ENCODE assay signal across 12 cellular contexts in genomic region chr17:64538508-64539120, GRCh38. TPM values are rescaled to one million over a fixed set of nuclear protein-coding genes. Genes with fewer than 3 reads are reported as not detected.
DNase-seq lines count a peak whose midpoint lies in the region; ATAC-seq and TF ChIP-seq lines count a peak whose summit lies in the region.
"Had no signal": no experiment of that assay in that cellular context is flagged by ENCODE, and none has a peak within 500 bp of the region (broad histone marks: within the 10 kb centered on the region; RNA-seq: fewer than 3 reads in every experiment).

No MANE protein-coding gene starts in this region.

- H3K36me3 Mint-ChIP-seq in H9 (ENCODE audit: insufficient read depth in 1 of 3, low read depth in 3 of 3), result peaks cover 10 to 61% (median 33%) of the 10 kb centered on the region in 3 experiments
- peaks cover 16% of the 10 kb centered on the region for H3K36me3 Mint-ChIP-seq in activated naive CD8-positive, alpha-beta T cell treated with anti-CD3 and anti-CD28 coated beads, Interleukin-2, amount 10 ng/mL, durations not matched to agents 7 days and 5 days
- peaks cover 3 to 50% (median 18%) of the 10 kb centered on the region in 5 donors for H3K36me3 Mint-ChIP-seq in naive thymus-derived CD4-positive, alpha-beta T cell

- H3K4me1 ChIP-seq in SK-N-SH (ENCODE audit: control insufficient read depth in 1 of 2, insufficient read depth in 2 of 2, low read depth in 1 of 2, low read length in 1 of 2) (no peaks in the 10 kb centered on the region), H9 (ENCODE audit: insufficient read depth, low read length) (no peaks in the 10 kb centered on the region)
- no peaks in the 10 kb centered on the region for H3K4me1 ChIP-seq in naive thymus-derived CD4-positive, alpha-beta T cell (ENCODE audit: control insufficient read depth in 2 of 2, insufficient read depth in 2 of 2, low read length in 2 of 2)
- H3K4me1 ChIP-seq: A549, lower lobe of right lung had no signal

- H3K36me3 ChIP-seq in SK-N-SH (replicated peaks in 1 of 2; ENCODE audit: control insufficient read depth in 1 of 2, insufficient read depth in 2 of 2, low read length in 1 of 2), result peaks cover 73 to 85% of the 10 kb centered on the region in 2 experiments
- H3K36me3 ChIP-seq in naive thymus-derived CD4-positive, alpha-beta T cell (ENCODE audit: control insufficient read depth in 2 of 3, insufficient read depth in 3 of 3, low read length in 3 of 3), result peaks cover 11 to 51% (median 20%) of the 10 kb centered on the region in 3 experiments

- no peak overlapping the region for H2BK20ac ChIP-seq in H9 (ENCODE audit: low read depth, low read length, poor library complexity, severe bottlenecking)

- H3K27ac ChIP-seq in SK-N-SH (ENCODE audit: low read depth in 2 of 2, low read length in 1 of 2), result peak overlapping the region in 1 of 2 experiments; percentile 12; a peak in 2 of 4 replicates
- no peak overlapping the region for H3K27ac ChIP-seq in H9 (ENCODE audit: insufficient read length, low read depth, low read length)
- no peak overlapping the region for H3K27ac ChIP-seq in naive thymus-derived CD4-positive, alpha-beta T cell (ENCODE audit: low read depth, low read length)
- H3K27ac ChIP-seq: A549, lower lobe of right lung had no signal

- POLR2A ChIA-PET in SK-N-SH (lab: Yijun Ruan, JAX), result interaction anchor here (0.6 to 1.6 kb wide), 3 partner anchors 9 to 102 kb away, joined by 3 to 5 read pairs (median 3); no protein-coding TSS in a partner anchor
- POLR2A ChIA-PET in activated naive CD8-positive, alpha-beta T cell treated with anti-CD3 and anti-CD28 coated beads, Interleukin-2, amount 10 ng/mL, durations not matched to agents 7 days and 5 days (lab: Charles Lee), result interaction anchor here (1.9 kb wide), 1 partner anchor 33 kb away, joined by 12 read pairs; the partner anchor contains the start of genes CEP95 and DDX5
- POLR2A ChIA-PET in naive thymus-derived CD4-positive, alpha-beta T cell (lab: Charles Lee), result interaction anchor here (1.1 kb wide), 2 partner anchors 15 to 32 kb away, joined by 3 read pairs; partner anchors contain the start of gene CEP95

- peaks cover 16% of the 10 kb centered on the region; the same call in 1 of the 2 replicates for H3K79me2 ChIP-seq in SK-N-SH (ENCODE audit: insufficient read depth)
- H3K79me2 ChIP-seq in H9 (ENCODE audit: insufficient read depth, low read length), result no peaks in the 10 kb centered on the region

- no peak overlapping the region for H3K9ac ChIP-seq in SK-N-SH
- no peak overlapping the region for H3K9ac ChIP-seq in H9 (ENCODE audit: extremely low read depth, insufficient read length, low read length)

- H3K23me2 ChIP-seq in H9 (ENCODE audit: insufficient read length, low read depth, low read length, poor library complexity, severe bottlenecking), result no peaks in the 10 kb centered on the region

- H3K79me1 ChIP-seq in H9 (ENCODE audit: insufficient read depth, low read depth, low read length, poor library complexity, severe bottlenecking), result no peaks in the 10 kb centered on the region

- H3K18ac ChIP-seq in H9 (ENCODE audit: insufficient read length, low read depth, low read length), result no peak overlapping the region

- H2AK5ac ChIP-seq in H9 (ENCODE audit: insufficient read length, low read length), result no peak overlapping the region

- in situ Hi-C loops in GM13977 (cut with MboI; ENCODE audit: low pct_unique_long_range_greater_than_20kb, low sequenced_read_pairs, unreplicated experiment), result no loop called here

- peak overlapping the region in 2 of 3 experiments; percentile 69 to 83; a peak in 6 of 7 replicates for H3K27ac Mint-ChIP-seq in H9
- peak overlapping the region; percentile 31 for H3K27ac Mint-ChIP-seq in activated naive CD8-positive, alpha-beta T cell treated with anti-CD3 and anti-CD28 coated beads, Interleukin-2, amount 10 ng/mL, durations not matched to agents 7 days and 5 days
- peak overlapping the region in 8 of 9 donors; percentile 5 to 84 (median 44) for H3K27ac Mint-ChIP-seq in naive thymus-derived CD4-positive, alpha-beta T cell

- H3K4me1 Mint-ChIP-seq in H9, result no peaks in the 10 kb centered on the region
- H3K4me1 Mint-ChIP-seq in activated naive CD8-positive, alpha-beta T cell treated with anti-CD3 and anti-CD28 coated beads, Interleukin-2, amount 10 ng/mL, durations not matched to agents 7 days and 5 days, result peaks cover 2% of the 10 kb centered on the region
- H3K4me1 Mint-ChIP-seq in naive thymus-derived CD4-positive, alpha-beta T cell, result peaks cover 0 to 8% (median 0%) of the 10 kb centered on the region in 7 donors

- H3K56ac ChIP-seq in H9 (ENCODE audit: insufficient read length, low read depth, low read length), result no peak overlapping the region

- CTCF ChIA-PET in SK-N-SH (lab: Yijun Ruan, JAX), result interaction anchor here (0.5 to 3.7 kb wide), 10 partner anchors 9 to 704 kb away, joined by 3 to 13 read pairs (median 4); no protein-coding TSS in a partner anchor
- CTCF ChIA-PET in naive thymus-derived CD4-positive, alpha-beta T cell (lab: Charles Lee), result interaction anchor here (1.6 kb wide), 1 partner anchor 218 kb away, joined by 3 read pairs; no protein-coding TSS in a partner anchor

- no peak for ATAC-seq in SK-N-SH treated with all-trans-retinoic acid at 6 μM for 48 hours
- no peak for ATAC-seq in activated naive CD8-positive, alpha-beta T cell treated with anti-CD3 and anti-CD28 coated beads, Interleukin-2, amount 10 ng/mL, durations not matched to agents 7 days and 5 days (ENCODE audit: low read depth)
- no peak for ATAC-seq in naive thymus-derived CD4-positive, alpha-beta T cell
- ATAC-seq in GM19324 (IDR thresholded peaks at IDR 0.05; ENCODE audit: low FRiP score, unreplicated experiment), result no peak

- H3K27me3 Mint-ChIP-seq in H9 (ENCODE audit: low read depth), result no peaks in the 10 kb centered on the region
- no peaks in the 10 kb centered on the region for H3K27me3 Mint-ChIP-seq in activated naive CD8-positive, alpha-beta T cell treated with anti-CD3 and anti-CD28 coated beads, Interleukin-2, amount 10 ng/mL, durations not matched to agents 7 days and 5 days
- no peaks in the 10 kb centered on the region for H3K27me3 Mint-ChIP-seq in naive thymus-derived CD4-positive, alpha-beta T cell

- no peak for DNase-seq in SK-N-SH
- DNase-seq in H9, result no peak
- DNase-seq in activated naive CD8-positive, alpha-beta T cell treated with anti-CD3 and anti-CD28 coated beads, Interleukin-2, amount 10 ng/mL, durations not matched to agents 7 days and 5 days, result no peak
- no peak for DNase-seq in naive thymus-derived CD4-positive, alpha-beta T cell
- DNase-seq in GM13977 (ENCODE audit: low spot score), result no peak
- DNase-seq in MV-4-11 (lab: John Stamatoyannopoulos, UW), result no peak
- DNase-seq: amygdala, lower lobe of right lung, NCI-H146 had no signal

- no peak for TF ChIP-seq EP300 in SK-N-SH (IDR thresholded peaks at IDR 0.05; ENCODE audit: borderline replicate concordance in 1 of 2, low read depth in 1 of 2, low read length in 1 of 2)

- 97% methylated on average over 7 of the region's 7 CpGs for WGBS in SK-N-SH (ENCODE audit: low lambda C conversion rate)
- no CpG with 5 or more reads among the region's 7 CpGs for WGBS in H9 (ENCODE audit: extremely low coverage, insufficient read length, low lambda C conversion rate)

- H3K4me3 Mint-ChIP-seq in H9, result no peak overlapping the region
- no peak overlapping the region for H3K4me3 Mint-ChIP-seq in activated naive CD8-positive, alpha-beta T cell treated with anti-CD3 and anti-CD28 coated beads, Interleukin-2, amount 10 ng/mL, durations not matched to agents 7 days and 5 days
- no peak overlapping the region for H3K4me3 Mint-ChIP-seq in naive thymus-derived CD4-positive, alpha-beta T cell

- no peak overlapping the region for H2BK12ac ChIP-seq in H9 (ENCODE audit: insufficient read length, low read depth, low read length)

- no peak overlapping the region for H4K8ac ChIP-seq in H9 (replicated peaks; ENCODE audit: insufficient read length, low read depth, low read length)

- intact Hi-C loops in naive thymus-derived CD4-positive, alpha-beta T cell (cut with micrococcal nuclease), result no loop called here

- peaks cover 92% of the 10 kb centered on the region for H3F3A ChIP-seq in SK-N-SH (replicated peaks; ENCODE audit: insufficient read depth)

- TF ChIP-seq CTCF in SK-N-SH (IDR thresholded peaks at IDR 0.05) (no peak), H9 (conservative IDR thresholded peaks at IDR 0.05) (no peak), GM13977 (IDR thresholded peaks at IDR 0.05; ENCODE audit: extremely low read depth, insufficient read depth, missing control alignments) (no peak)

- no peak overlapping the region for H4K91ac ChIP-seq in H9 (ENCODE audit: insufficient read length, low read depth, low read length)

- no peak for TF ChIP-seq RAD21 in SK-N-SH (IDR thresholded peaks at IDR 0.05; ENCODE audit: low read length)

- no peak overlapping the region for H4K5ac ChIP-seq in H9 (ENCODE audit: insufficient read length, low read depth, low read length)

- H3T11ph ChIP-seq in H9 (ENCODE audit: low read length), result no peak overlapping the region

- no peak overlapping the region for H2BK5ac ChIP-seq in H9 (ENCODE audit: insufficient read length, low read length)

- no peak overlapping the region for H3K4me2 ChIP-seq in SK-N-SH
- H3K4me2 ChIP-seq in H9 (ENCODE audit: insufficient read depth, insufficient read length, low read length), result no peak overlapping the region
- H3K4me2 ChIP-seq: A549 had no signal

- H2AFZ ChIP-seq in SK-N-SH (ENCODE audit: low read depth) (no peak overlapping the region), H9 (ENCODE audit: low read length) (no peak overlapping the region)

- no peaks in the 10 kb centered on the region for H3K9me2 ChIP-seq in SK-N-SH

- H3K27me3 ChIP-seq in SK-N-SH (ENCODE audit: insufficient read depth) (no peaks in the 10 kb centered on the region), H9 (ENCODE audit: insufficient read depth, low read length) (no peaks in the 10 kb centered on the region)
- H3K27me3 ChIP-seq in naive thymus-derived CD4-positive, alpha-beta T cell (ENCODE audit: control insufficient read depth in 2 of 2, insufficient read depth in 2 of 2, low read length in 2 of 2), result no peaks in the 10 kb centered on the region

- no peak overlapping the region for H3K4me3 ChIP-seq in SK-N-SH (ENCODE audit: low read depth in 2 of 2, low read length in 1 of 2)
- H3K4me3 ChIP-seq in naive thymus-derived CD4-positive, alpha-beta T cell (ENCODE audit: low read length), result no peak overlapping the region
- H3K4me3 ChIP-seq: A549, lower lobe of right lung had no signal

- no peak overlapping the region for H3K23ac ChIP-seq in H9 (ENCODE audit: insufficient read length, low read depth, low read length)

- no peaks in the 10 kb centered on the region for H3K9me3 Mint-ChIP-seq in H9
- no peaks in the 10 kb centered on the region for H3K9me3 Mint-ChIP-seq in activated naive CD8-positive, alpha-beta T cell treated with anti-CD3 and anti-CD28 coated beads, Interleukin-2, amount 10 ng/mL, durations not matched to agents 7 days and 5 days
- no peaks in the 10 kb centered on the region for H3K9me3 Mint-ChIP-seq in naive thymus-derived CD4-positive, alpha-beta T cell

- no peak overlapping the region for H3K4ac ChIP-seq in H9 (ENCODE audit: low read depth, low read length)

- H2BK120ac ChIP-seq in H9 (ENCODE audit: low read depth, low read length, poor library complexity, severe bottlenecking), result no peak overlapping the region

- H4K20me1 ChIP-seq in SK-N-SH (ENCODE audit: insufficient read depth), result no peaks in the 10 kb centered on the region; the same call in 1 of the 2 replicates
- H4K20me1 ChIP-seq in H9 (ENCODE audit: control insufficient read depth, insufficient read depth, insufficient read length), result no peaks in the 10 kb centered on the region

- no peak overlapping the region for H2BK15ac ChIP-seq in H9 (ENCODE audit: low read depth, low read length)

- H3K14ac ChIP-seq in H9 (ENCODE audit: insufficient read depth, low read length), result no peak overlapping the region

- H3K9me3 ChIP-seq in SK-N-SH, result no peaks in the 10 kb centered on the region
- no peaks in the 10 kb centered on the region for H3K9me3 ChIP-seq in H9 (ENCODE audit: control insufficient read depth, low read depth, low read length)
- H3K9me3 ChIP-seq in naive thymus-derived CD4-positive, alpha-beta T cell (ENCODE audit: control insufficient read depth in 2 of 3, low read length in 3 of 3), result no peaks in the 10 kb centered on the region
- H3K9me3 ChIP-seq: A549, lower lobe of right lung had no signal

RNA-seq across cellular contexts. Expression of gene CEP95, which starts 31.8 kb away (rescaled TPM):
- polyA plus RNA-seq in SK-N-SH (2012; rRNA removed), result 30.8 and 40.1 TPM in 2 replicates
- polyA plus RNA-seq in SK-N-SH (2012; cell fraction: cytosol; rRNA removed), result 25.2 and 26.1 TPM in 2 replicates
- 96.9 and 165 TPM in 2 replicates for polyA plus RNA-seq in SK-N-SH (2012; cell fraction: nucleus; rRNA removed)
- total RNA-seq in H9 (2021), result 61.9 and 67.3 TPM in 2 replicates
- 10 to 100 TPM; 71.0 to 71.7 TPM for total RNA-seq in activated naive CD8-positive, alpha-beta T cell treated with anti-CD3 and anti-CD28 coated beads, Interleukin-2, amount 10 ng/mL, durations not matched to agents 7 days and 5 days
- total RNA-seq in naive thymus-derived CD4-positive, alpha-beta T cell, result 100 to 1,000 TPM in 4 of 5 experiments, 10 to 100 TPM in 1; 46.7 to 192 (median 115) TPM
- 10 to 100 TPM; 11.3 to 16.6 TPM for polyA plus RNA-seq in naive thymus-derived CD4-positive, alpha-beta T cell

RNA-seq across cellular contexts. Expression of gene DDX5, which starts 32.5 kb away (rescaled TPM):
- polyA plus RNA-seq in SK-N-SH (2012; rRNA removed), result 1,642 and 1,870 TPM in 2 replicates
- polyA plus RNA-seq in SK-N-SH (2012; cell fraction: cytosol; rRNA removed), result 977 and 1,042 TPM in 2 replicates
- polyA plus RNA-seq in SK-N-SH (2012; cell fraction: nucleus; rRNA removed), result 3,803 and 5,284 TPM in 2 replicates
- total RNA-seq in H9 (2021), result 864 and 869 TPM in 2 replicates
- 1,000 to 10,000 TPM; 1,143 to 1,182 TPM for total RNA-seq in activated naive CD8-positive, alpha-beta T cell treated with anti-CD3 and anti-CD28 coated beads, Interleukin-2, amount 10 ng/mL, durations not matched to agents 7 days and 5 days
- total RNA-seq in naive thymus-derived CD4-positive, alpha-beta T cell, result 1,000 to 10,000 TPM in 4 of 5 experiments, 100 to 1,000 TPM in 1; 781 to 2,704 (median 1,632) TPM
- 1,000 to 10,000 TPM; 1,423 to 1,510 TPM for polyA plus RNA-seq in naive thymus-derived CD4-positive, alpha-beta T cell

RNA-seq across cellular contexts. Expression of gene POLG2, which starts 41.8 kb away (rescaled TPM):
- polyA plus RNA-seq in SK-N-SH (2012; rRNA removed), result 18.0 and 20.1 TPM in 2 replicates
- polyA plus RNA-seq in SK-N-SH (2012; cell fraction: cytosol; rRNA removed), result 12.7 and 14.4 TPM in 2 replicates
- polyA plus RNA-seq in SK-N-SH (2012; cell fraction: nucleus; rRNA removed), result 65.9 and 91.3 TPM in 2 replicates
- total RNA-seq in H9 (2021), result 33.0 and 35.5 TPM in 2 replicates
- 10 to 100 TPM; 36.4 to 42.9 TPM for total RNA-seq in activated naive CD8-positive, alpha-beta T cell treated with anti-CD3 and anti-CD28 coated beads, Interleukin-2, amount 10 ng/mL, durations not matched to agents 7 days and 5 days
- total RNA-seq in naive thymus-derived CD4-positive, alpha-beta T cell, result 10 to 100 TPM; 34.5 to 69.6 (median 41.9) TPM
- polyA plus RNA-seq in naive thymus-derived CD4-positive, alpha-beta T cell, result 1 to 10 TPM; 7.4 to 8.2 TPM
